8 cellular contexts compared by ENCODE assay signal in the genomic region with DNA sequence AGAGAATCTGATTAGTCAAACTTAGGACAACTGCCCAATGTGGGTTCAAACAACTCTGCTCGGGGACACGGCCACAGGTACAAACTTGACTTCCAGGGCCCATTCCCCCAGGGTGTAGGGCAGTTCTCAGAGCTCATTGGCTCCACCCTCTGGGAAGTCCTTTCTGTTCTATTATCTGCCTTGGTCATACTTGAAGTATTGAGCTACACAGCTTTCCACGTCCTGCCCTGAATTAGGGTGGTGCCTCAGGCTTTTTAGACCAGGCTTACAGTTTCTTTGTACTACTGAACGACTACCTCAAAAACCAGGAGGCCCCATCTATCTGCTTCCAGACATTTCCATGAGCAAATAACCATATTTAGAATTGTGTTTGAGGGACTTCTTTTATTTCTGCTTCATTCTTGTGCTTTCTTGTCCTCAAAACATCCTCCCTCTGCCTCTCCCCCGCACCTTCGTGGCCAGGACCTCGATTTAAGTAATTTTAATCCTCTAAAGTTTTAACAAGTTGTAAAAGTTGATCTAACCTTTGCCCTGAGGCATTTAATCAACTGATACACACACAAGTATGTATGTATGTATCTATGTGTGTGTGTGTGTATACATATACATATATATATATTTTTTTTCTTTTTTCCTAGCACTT.
DNase-seq lines count a peak whose midpoint lies in the region; ATAC-seq, FAIRE-seq and TF ChIP-seq lines count a peak whose summit lies in the region.

No MANE protein-coding gene starts in this region.

- H3K4me3 Mint-ChIP-seq in glutamatergic neuron (ENCODE audit: unreplicated experiment) (no peak overlapping the region), chondrocyte (ENCODE audit: unreplicated experiment) (no peak overlapping the region)

- no peaks in the 10 kb centered on the region for H3K79me2 ChIP-seq in GM12878 (ENCODE audit: control insufficient read depth, insufficient read depth, low read length)

- H3K27me3 Mint-ChIP-seq in glutamatergic neuron (ENCODE audit: unreplicated experiment) (no peaks in the 10 kb centered on the region), chondrocyte (ENCODE audit: low read depth) (no peaks in the 10 kb centered on the region)

- POLR2A ChIA-PET in GM12878 (lab: Charles Lee): no interaction called here

- H3K4me1 Mint-ChIP-seq in glutamatergic neuron (ENCODE audit: low read depth, unreplicated experiment): peaks cover 3% of the 10 kb centered on the region
- no peaks in the 10 kb centered on the region for H3K4me1 Mint-ChIP-seq in chondrocyte (ENCODE audit: low read depth)

- H2AFZ ChIP-seq in GM12878 (ENCODE audit: control insufficient read depth, low read depth, low read length): peak overlapping the region; percentile 70

- CTCF ChIA-PET in GM12878 (lab: Yijun Ruan, JAX): interaction anchor here (1.0 to 1.6 kb wide), 4 partner anchors 169 to 329 kb away, joined by 3 to 5 read pairs (median 4); no protein-coding TSS in a partner anchor

- TF ChIP-seq RAD21 in GM12878 (IDR thresholded peaks at IDR 0.05; ENCODE audit: insufficient read depth, low read depth, low read length): no peak

- SMC1A ChIA-PET in GM12878 (lab: Charles Lee; ENCODE audit: uncharacterized antibody, unreplicated experiment): interaction anchor here (0.8 to 1.0 kb wide), 2 partner anchors 290 to 329 kb away, joined by 3 read pairs; no protein-coding TSS in a partner anchor

- TF ChIP-seq POLR2A in GM12878 (IDR thresholded peaks at IDR 0.05; ENCODE audit: low read depth, low read length): no peak

- no TSS peak for BruUV-seq in GM12878 (replicated peaks; lab: Mats Ljungman, UMichigan)

- H3K9me3 ChIP-seq in GM12878 (replicated peaks; ENCODE audit: control insufficient read depth, insufficient read depth, low read length) (no peaks in the 10 kb centered on the region), muscle layer of duodenum (ENCODE audit: control insufficient read depth in 1 of 2, low read length in 2 of 2) (no peaks in the 10 kb centered on the region)

- H3K4me1 ChIP-seq in GM12878 (ENCODE audit: control insufficient read depth, insufficient read depth, low read length) (peaks cover 3% of the 10 kb centered on the region), muscle layer of duodenum (ENCODE audit: control insufficient read depth in 1 of 2, insufficient read depth in 2 of 2, low read length in 2 of 2) (no peaks in the 10 kb centered on the region)

- FAIRE-seq in GM12878 (lab: Jason Lieb, UNC) (no peak), D721Med (lab: Jason Lieb, UNC) (no peak)

- TF ChIP-seq CTCF in GM12878 (IDR thresholded peaks at IDR 0.05 in 2 of 3, conservative IDR thresholded peaks at IDR 0.05 in 1 of 3; ENCODE audit: control insufficient read depth in 2 of 3, extremely low read depth in 1 of 3, insufficient read depth in 1 of 3, low read depth in 3 of 3, low read length in 3 of 3) (no peak; a peak in 1 of 6 replicates), glutamatergic neuron (IDR thresholded peaks at IDR 0.05; ENCODE audit: partially characterized antibody, unreplicated experiment) (no peak), chondrocyte (IDR thresholded peaks at IDR 0.05) (no peak), D721Med (IDR thresholded peaks at IDR 0.05; ENCODE audit: insufficient read depth, missing control alignments) (no peak)

- H3K27ac Mint-ChIP-seq in glutamatergic neuron (ENCODE audit: unreplicated experiment) (no peak overlapping the region), chondrocyte (ENCODE audit: unreplicated experiment) (no peak overlapping the region)

- no peak overlapping the region; the same call in 1 of the 2 replicates for H3K4me2 ChIP-seq in GM12878 (ENCODE audit: control insufficient read depth, insufficient read depth)

- H4K20me1 ChIP-seq in GM12878 (ENCODE audit: control insufficient read depth, insufficient read depth): no peaks in the 10 kb centered on the region

- H3K9ac ChIP-seq in GM12878 (ENCODE audit: control insufficient read depth, insufficient read depth, low read length): no peak overlapping the region

- no peaks in the 10 kb centered on the region for H3K36me3 ChIP-seq in GM12878 (ENCODE audit: control insufficient read depth in 2 of 2, insufficient read depth in 2 of 2, low read length in 1 of 2)
- H3K36me3 ChIP-seq in muscle layer of duodenum (ENCODE audit: control insufficient read depth in 1 of 2, insufficient read depth in 2 of 2, low read length in 2 of 2): no peaks in the 10 kb centered on the region

- no peaks in the 10 kb centered on the region for H3K36me3 Mint-ChIP-seq in glutamatergic neuron (ENCODE audit: unreplicated experiment)
- H3K36me3 Mint-ChIP-seq in chondrocyte (ENCODE audit: low read depth): no peaks in the 10 kb centered on the region

- no peaks in the 10 kb centered on the region for H3K27me3 ChIP-seq in GM12878 (replicated peaks in 1 of 2; ENCODE audit: control insufficient read depth in 2 of 2, insufficient read depth in 2 of 2, low read length in 1 of 2)
- no peaks in the 10 kb centered on the region for H3K27me3 ChIP-seq in muscle layer of duodenum (ENCODE audit: low read depth, low read length)

- no peak for TF ChIP-seq EP300 in GM12878 (IDR thresholded peaks at IDR 0.05; ENCODE audit: borderline replicate concordance in 1 of 2, control insufficient read depth in 1 of 2, low read depth in 2 of 2, low read length in 2 of 2)

- H3K4me3 ChIP-seq in GM12878: no peak overlapping the region
- H3K4me3 ChIP-seq in muscle layer of duodenum (ENCODE audit: low read depth in 1 of 2, low read length in 2 of 2): no peak overlapping the region

- RAD21 ChIA-PET in GM12878 (lab: Charles Lee; ENCODE audit: unreplicated experiment): no interaction called here

- 0% methylated on average over 7 of the region's 7 CpGs for WGBS in GM12878 (ENCODE audit: insufficient coverage, insufficient replicate concordance, low lambda C conversion rate, missing lambda C conversion rate)

- intact Hi-C loops in GM12878 (cut with micrococcal nuclease; ENCODE audit: unreplicated experiment): no loop called here

- DNase-seq in SHP77 (lab: John Stamatoyannopoulos, UW) (peak; percentile 26 to 35), GM12878 (ENCODE audit: low read depth, low spot score) (no peak), glutamatergic neuron (no peak), chondrocyte (ENCODE audit: low spot score) (no peak), D721Med (ENCODE audit: insufficient read length, low spot score) (no peak)

- H3K9me3 Mint-ChIP-seq in glutamatergic neuron (ENCODE audit: unreplicated experiment) (no peaks in the 10 kb centered on the region), chondrocyte (ENCODE audit: low read depth) (no peaks in the 10 kb centered on the region)

- no peak overlapping the region for H3K27ac ChIP-seq in GM12878 (ENCODE audit: control insufficient read depth, insufficient read depth)
- H3K27ac ChIP-seq in muscle layer of duodenum (ENCODE audit: low read length): peak overlapping the region; percentile 47

- ATAC-seq in GM18870 (IDR thresholded peaks at IDR 0.05; ENCODE audit: unreplicated experiment) (peak; percentile 78), HG02884 (IDR thresholded peaks at IDR 0.05; ENCODE audit: unreplicated experiment) (peak; percentile 71), GM12878 (peak; percentile 77)

- in situ Hi-C loops in GM12878 (cut with MboI): no loop called here

TF ChIP-seq in GM12878, 131 proteins besides CTCF, POLR2A, EP300 and RAD21:
- no peak for TF ChIP-seq BRCA1 (IDR thresholded peaks at IDR 0.05; ENCODE audit: low read depth, low read length)
- TF ChIP-seq, protein P1, sequence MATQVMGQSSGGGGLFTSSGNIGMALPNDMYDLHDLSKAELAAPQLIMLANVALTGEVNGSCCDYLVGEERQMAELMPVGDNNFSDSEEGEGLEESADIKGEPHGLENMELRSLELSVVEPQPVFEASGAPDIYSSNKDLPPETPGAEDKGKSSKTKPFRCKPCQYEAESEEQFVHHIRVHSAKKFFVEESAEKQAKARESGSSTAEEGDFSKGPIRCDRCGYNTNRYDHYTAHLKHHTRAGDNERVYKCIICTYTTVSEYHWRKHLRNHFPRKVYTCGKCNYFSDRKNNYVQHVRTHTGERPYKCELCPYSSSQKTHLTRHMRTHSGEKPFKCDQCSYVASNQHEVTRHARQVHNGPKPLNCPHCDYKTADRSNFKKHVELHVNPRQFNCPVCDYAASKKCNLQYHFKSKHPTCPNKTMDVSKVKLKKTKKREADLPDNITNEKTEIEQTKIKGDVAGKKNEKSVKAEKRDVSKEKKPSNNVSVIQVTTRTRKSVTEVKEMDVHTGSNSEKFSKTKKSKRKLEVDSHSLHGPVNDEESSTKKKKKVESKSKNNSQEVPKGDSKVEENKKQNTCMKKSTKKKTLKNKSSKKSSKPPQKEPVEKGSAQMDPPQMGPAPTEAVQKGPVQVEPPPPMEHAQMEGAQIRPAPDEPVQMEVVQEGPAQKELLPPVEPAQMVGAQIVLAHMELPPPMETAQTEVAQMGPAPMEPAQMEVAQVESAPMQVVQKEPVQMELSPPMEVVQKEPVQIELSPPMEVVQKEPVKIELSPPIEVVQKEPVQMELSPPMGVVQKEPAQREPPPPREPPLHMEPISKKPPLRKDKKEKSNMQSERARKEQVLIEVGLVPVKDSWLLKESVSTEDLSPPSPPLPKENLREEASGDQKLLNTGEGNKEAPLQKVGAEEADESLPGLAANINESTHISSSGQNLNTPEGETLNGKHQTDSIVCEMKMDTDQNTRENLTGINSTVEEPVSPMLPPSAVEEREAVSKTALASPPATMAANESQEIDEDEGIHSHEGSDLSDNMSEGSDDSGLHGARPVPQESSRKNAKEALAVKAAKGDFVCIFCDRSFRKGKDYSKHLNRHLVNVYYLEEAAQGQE (IDR thresholded peaks at IDR 0.05; ENCODE audit: low read depth, low read length): no peak
- TF ChIP-seq POLR2AphosphoS2 (IDR thresholded peaks at IDR 0.05; ENCODE audit: low read depth, low read length): no peak
- TF ChIP-seq SMC3 (IDR thresholded peaks at IDR 0.05; ENCODE audit: borderline replicate concordance, low read length): peak; percentile 10; the same call in 1 of the 2 replicates
- TF ChIP-seq SREBF2 (IDR thresholded peaks at IDR 0.05; ENCODE audit: low read length): no peak

Comparison
In these comparisons a context has a peak if more than half of its experiments do, and no peak if none do; other contexts are left out.
1. DNase-seq: peak in SHP77 (2 of 2); none in GM12878 (single experiment), glutamatergic neuron (single experiment), chondrocyte (single experiment) and D721Med (single experiment).
2. Peak in every context shown above with its lines, with median percentiles within 50 percentile points of each other: ATAC-seq.